Comparison of ENCODE assay signal across 25 cellular contexts in genomic region chr22:25354456-25354855, GRCh38.
A peak's percentile ranks its signal among the peaks of the same experiment; 100 is the strongest.
DNase-seq lines count a peak whose midpoint lies in the region; ATAC-seq and TF ChIP-seq lines count a peak whose summit lies in the region.
"Had no signal": no experiment of that assay in that cellular context is flagged by ENCODE, and none has a peak within 500 bp of the region (broad histone marks: within the 10 kb centered on the region; RNA-seq: fewer than 3 reads in every experiment).

No MANE protein-coding gene starts in this region.

- H3K4me1 ChIP-seq in Peyer's patch (no peaks in the 10 kb centered on the region), spleen (no peaks in the 10 kb centered on the region), colonic mucosa (no peaks in the 10 kb centered on the region)

- H3K27me3 ChIP-seq in Peyer's patch, result no peaks in the 10 kb centered on the region
- no peaks in the 10 kb centered on the region for H3K27me3 ChIP-seq in spleen (replicated peaks in 1 of 7)
- no peaks in the 10 kb centered on the region for H3K27me3 ChIP-seq in colonic mucosa

- H3K36me3 ChIP-seq in Peyer's patch, result peaks cover 0 to 89% (median 0%) of the 10 kb centered on the region in 3 donors
- peaks cover 4 to 100% (median 79%) of the 10 kb centered on the region in 6 donors for H3K36me3 ChIP-seq in spleen
- H3K36me3 ChIP-seq in colonic mucosa, result no peaks in the 10 kb centered on the region

- H3K27ac ChIP-seq in Peyer's patch, result no peak overlapping the region
- no peak overlapping the region for H3K27ac ChIP-seq in spleen
- H3K27ac ChIP-seq in colonic mucosa, result no peak overlapping the region
- H3K27ac ChIP-seq: C4-2B, KMS-11 had no signal

- no peak for TF ChIP-seq CTCF in Peyer's patch (IDR thresholded peaks at IDR 0.05)
- no peak for TF ChIP-seq CTCF in spleen (IDR thresholded peaks at IDR 0.05 in 8 of 11, conservative IDR thresholded peaks at IDR 0.05 in 3 of 11)
- TF ChIP-seq CTCF in colonic mucosa (IDR thresholded peaks at IDR 0.05), result no peak

- H3K9me3 ChIP-seq in Peyer's patch (no peaks in the 10 kb centered on the region), spleen (no peaks in the 10 kb centered on the region), colonic mucosa (no peaks in the 10 kb centered on the region)

- intact Hi-C loops in spleen (cut with DNase I; ENCODE audit: low total_unique reads) (no loop called here), colonic mucosa (cut with DNase I) (no loop called here)

- peak; percentile 8 for DNase-seq in activated T-cell treated with anti-CD3 and anti-CD28 coated beads, Interleukin-2, amount 50 U/mL, for 1 hour
- no peak for DNase-seq in activated T-cell treated with anti-CD3 and anti-CD28 coated beads, Interleukin-2, amount 50 U/mL, for 48 hours
- DNase-seq in Peyer's patch, result peak in 2 of 3 donors; percentile 30 to 45
- DNase-seq in left lobe of liver (ENCODE audit: low spot score), result peak; percentile 59
- peak; percentile 43 for DNase-seq in spleen
- DNase-seq in COLO829 (ENCODE audit: low spot score), result no peak
- no peak for DNase-seq in colonic mucosa
- DNase-seq in activated CD4-positive, alpha-beta T cell treated with anti-CD3 and anti-CD28 coated beads for 1 hour, result no peak
- DNase-seq: 8988T; AML-193; CD8-positive, alpha-beta memory T cell; DMS53; GDM1; HCEC 1CT; IMR-90; NCI-H1105; NCI-H2029 treated with DMSO at 0.1 percent for 48 hours; NCI-H2171; NCI-H446; NCI-H526 treated with DMSO at 0.1 percent for 48 hours; OCI-M1; SHP77 had no signal

- 86 to 91% (median 89%) methylated on average over 11 to 12 of the region's 12 CpGs for WGBS in spleen, 5 donors

- TF ChIP-seq POLR2A in Peyer's patch (IDR thresholded peaks at IDR 0.05) (no peak), spleen (IDR thresholded peaks at IDR 0.05) (no peak)

- no peak overlapping the region for H3K9ac ChIP-seq in colonic mucosa (ENCODE audit: low read depth in 2 of 2, low read length in 2 of 2)
- H3K9ac ChIP-seq: KMS-11 had no signal

- H3K4me3 ChIP-seq in Peyer's patch (no peak overlapping the region), spleen (no peak overlapping the region), colonic mucosa (no peak overlapping the region)
- H3K4me3 ChIP-seq: GM23338 had no signal

- peak; percentile 28 for ATAC-seq in left lobe of liver
- ATAC-seq: GM23338 had no signal

Comparison
In these comparisons a context has a peak if more than half of its experiments do, and no peak if none do; other contexts are left out.
1. DNase-seq: peak in activated T-cell treated with anti-CD3 and anti-CD28 coated beads, Interleukin-2, amount 50 U/mL, for 1 hour (single experiment), Peyer's patch (2 of 3), left lobe of liver (single experiment) and spleen (single experiment); none in activated T-cell treated with anti-CD3 and anti-CD28 coated beads, Interleukin-2, amount 50 U/mL, for 48 hours (0 of 2), COLO829 (single experiment), colonic mucosa (single experiment) and activated CD4-positive, alpha-beta T cell treated with anti-CD3 and anti-CD28 coated beads for 1 hour (single experiment).